Comparison of ENCODE assay signal across 16 cellular contexts in genomic region chr16:27310576-27311448, GRCh38. TPM values are rescaled to one million over a fixed set of nuclear protein-coding genes. Genes with fewer than 3 reads are reported as not detected.
DNase-seq lines count a peak whose midpoint lies in the region; ATAC-seq, FAIRE-seq and TF ChIP-seq lines count a peak whose summit lies in the region.
"Had no signal": no experiment of that assay in that cellular context is flagged by ENCODE, and none has a peak within 500 bp of the region (broad histone marks: within the 10 kb centered on the region; RNA-seq: fewer than 3 reads in every experiment).

No MANE protein-coding gene starts in this region.

- H3K27me3 Mint-ChIP-seq in astrocyte (ENCODE audit: low read depth, unreplicated experiment) (no peaks in the 10 kb centered on the region), naive B cell (no peaks in the 10 kb centered on the region)

- peak; percentile 22 for DNase-seq in cardiac septum (ENCODE audit: low spot score)
- no peak for DNase-seq in right atrium auricular region (ENCODE audit: low spot score)
- no peak for DNase-seq in astrocyte (ENCODE audit: low read depth)
- DNase-seq in naive B cell, result no peak
- peak; percentile 7 to 38 for DNase-seq in suprapubic skin (ENCODE audit: low spot score in 2 of 2)
- no peak for DNase-seq in trophoblast cell
- DNase-seq in stimulated activated naive CD8-positive, alpha-beta T cell treated with anti-CD3 and anti-CD28 coated beads, Interleukin-15, Interleukin-2, amounts not matched to agents 100 U/mL and 50 U/mL, for 24 hours, result no peak
- DNase-seq in kidney glomerular epithelial cell (lab: John Stamatoyannopoulos, UW), result no peak
- DNase-seq: KG1, NCI-H1417 treated with DMSO at 0.1 percent for 48 hours, NCI-H1930 had no signal

- TF ChIP-seq CTCF in right atrium auricular region (IDR thresholded peaks at IDR 0.05) (no peak), astrocyte (IDR thresholded peaks at IDR 0.05; ENCODE audit: insufficient read depth, low read depth, low read length) (no peak), suprapubic skin (IDR thresholded peaks at IDR 0.05) (no peak)

- no peak overlapping the region for H4K12ac ChIP-seq in trophoblast cell (ENCODE audit: low read depth, low read length)

- H4K20me1 ChIP-seq in astrocyte (ENCODE audit: insufficient read depth, low read length), result peaks cover 8% of the 10 kb centered on the region

- H3K4me3 Mint-ChIP-seq in astrocyte (ENCODE audit: unreplicated experiment) (no peak overlapping the region), naive B cell (peak overlapping the region in 4 of 8 donors; percentile 4 to 100 (median 43))
- H3K4me3 Mint-ChIP-seq: GM23338 had no signal

- H3K27ac ChIP-seq in right atrium auricular region, result no peak overlapping the region
- no peak overlapping the region for H3K27ac ChIP-seq in astrocyte (ENCODE audit: low read depth, low read length)
- H3K27ac ChIP-seq in suprapubic skin, result no peak overlapping the region
- no peak overlapping the region for H3K27ac ChIP-seq in trophoblast cell (ENCODE audit: low read depth, low read length)
- H3K27ac ChIP-seq: BLaER1 treated with 17β-estradiol and CSF1 and Interleukin-3, amounts not matched to agents 10 nM and 100 nM had no signal

- H3K4me3 ChIP-seq in right atrium auricular region, result no peak overlapping the region
- no peak overlapping the region for H3K4me3 ChIP-seq in astrocyte (ENCODE audit: insufficient read depth, low read depth, low read length)
- no peak overlapping the region for H3K4me3 ChIP-seq in suprapubic skin
- no peak overlapping the region for H3K4me3 ChIP-seq in trophoblast cell (ENCODE audit: low read depth, low read length)
- H3K4me3 ChIP-seq: BLaER1 treated with 17β-estradiol and CSF1 and Interleukin-3, amounts not matched to agents 10 nM and 100 nM; GM23338 had no signal

- H3K4me1 Mint-ChIP-seq in astrocyte (ENCODE audit: low read depth, unreplicated experiment) (peaks cover 6% of the 10 kb centered on the region), naive B cell (peaks cover 35 to 63% (median 60%) of the 10 kb centered on the region in 3 donors)

- H2AK5ac ChIP-seq in trophoblast cell (ENCODE audit: low read length), result no peak overlapping the region

- H3K9ac ChIP-seq in astrocyte (ENCODE audit: low read length), result no peak overlapping the region
- no peak overlapping the region for H3K9ac ChIP-seq in trophoblast cell (ENCODE audit: low read length)
- H3K9ac ChIP-seq: BLaER1 treated with 17β-estradiol and CSF1 and Interleukin-3, amounts not matched to agents 10 nM and 100 nM had no signal

- H4K8ac ChIP-seq in trophoblast cell (ENCODE audit: low read depth, low read length), result no peak overlapping the region

- H3K27me3 ChIP-seq in right atrium auricular region, result no peaks in the 10 kb centered on the region
- H3K27me3 ChIP-seq in astrocyte (ENCODE audit: insufficient read depth, low read length), result no peaks in the 10 kb centered on the region
- no peaks in the 10 kb centered on the region for H3K27me3 ChIP-seq in suprapubic skin
- no peaks in the 10 kb centered on the region for H3K27me3 ChIP-seq in trophoblast cell (ENCODE audit: insufficient read depth, low read length)

- H3K79me2 ChIP-seq in astrocyte (ENCODE audit: insufficient read depth, low read length), result peaks cover 20% of the 10 kb centered on the region
- H3K79me2 ChIP-seq in trophoblast cell (ENCODE audit: control insufficient read depth, insufficient read depth, low read length, poor library complexity), result peaks cover 8% of the 10 kb centered on the region

- TF ChIP-seq EP300 in suprapubic skin (IDR thresholded peaks at IDR 0.05), result no peak

- H3K79me1 ChIP-seq in trophoblast cell (ENCODE audit: low read length), result peaks cover 11% of the 10 kb centered on the region

- H3K18ac ChIP-seq in trophoblast cell (ENCODE audit: low read length), result no peak overlapping the region

- H3K36me3 ChIP-seq in right atrium auricular region, result no peaks in the 10 kb centered on the region
- no peaks in the 10 kb centered on the region for H3K36me3 ChIP-seq in astrocyte (ENCODE audit: insufficient read depth, low read length)
- no peaks in the 10 kb centered on the region for H3K36me3 ChIP-seq in suprapubic skin
- no peaks in the 10 kb centered on the region for H3K36me3 ChIP-seq in trophoblast cell (ENCODE audit: control insufficient read depth in 1 of 2, insufficient read depth in 2 of 2, low read length in 2 of 2)
- H3K36me3 ChIP-seq: BLaER1 treated with 17β-estradiol and CSF1 and Interleukin-3, amounts not matched to agents 10 nM and 100 nM had no signal

- H3K14ac ChIP-seq in trophoblast cell (ENCODE audit: low read length), result no peak overlapping the region

- intact Hi-C loops in cardiac septum (cut with DNase I), result loop anchor here (5.0 kb wide), 1 partner anchor 74 kb away; no protein-coding TSS in a partner anchor

- WGBS in suprapubic skin, result 80% methylated on average over 16 of the region's 16 CpGs
- WGBS in trophoblast cell (ENCODE audit: extremely low coverage, insufficient coverage, insufficient read length), result no CpG with 5 or more reads among the region's 16 CpGs

- H3K23ac ChIP-seq in trophoblast cell (ENCODE audit: low read length), result no peak overlapping the region

- H2BK12ac ChIP-seq in trophoblast cell (ENCODE audit: low read length), result no peak overlapping the region

- H2BK5ac ChIP-seq in trophoblast cell (ENCODE audit: low read depth, low read length, poor library complexity), result no peak overlapping the region

- no peak overlapping the region for H2BK120ac ChIP-seq in trophoblast cell (ENCODE audit: insufficient read depth, low read length, poor library complexity)

- no peak for TF ChIP-seq POLR2A in suprapubic skin (IDR thresholded peaks at IDR 0.05)

- H4K91ac ChIP-seq in trophoblast cell (ENCODE audit: low read depth, low read length), result no peak overlapping the region

- H3K27ac Mint-ChIP-seq in astrocyte (ENCODE audit: unreplicated experiment) (no peak overlapping the region), naive B cell (peak overlapping the region in 4 of 6 donors; percentile 22 to 80 (median 46))
- H3K27ac Mint-ChIP-seq: GM23338 had no signal

- FAIRE-seq in astrocyte (lab: Jason Lieb, UNC), result no peak
- FAIRE-seq: A204.1, GM12892 had no signal

- H3K36me3 Mint-ChIP-seq in astrocyte (ENCODE audit: low read depth, unreplicated experiment) (no peaks in the 10 kb centered on the region), naive B cell (peaks cover 7 to 20% of the 10 kb centered on the region in 2 donors)

- peaks cover 0 to 21% of the 10 kb centered on the region in 2 donors for H3K4me1 ChIP-seq in right atrium auricular region
- H3K4me1 ChIP-seq in astrocyte (ENCODE audit: insufficient read depth, low read length), result peaks cover 17% of the 10 kb centered on the region
- H3K4me1 ChIP-seq in suprapubic skin, result peaks cover 22% of the 10 kb centered on the region
- peaks cover 7 to 13% of the 10 kb centered on the region in 2 experiments for H3K4me1 ChIP-seq in trophoblast cell (ENCODE audit: control insufficient read depth in 1 of 2, insufficient read depth in 2 of 2, low read length in 2 of 2)

- H3K9me3 Mint-ChIP-seq in astrocyte (ENCODE audit: unreplicated experiment) (peaks cover 2% of the 10 kb centered on the region), naive B cell (peaks cover 0 to 9% (median 0%) of the 10 kb centered on the region in 7 donors)

- no peak overlapping the region for H2AFZ ChIP-seq in astrocyte (ENCODE audit: low read depth, low read length)
- H2AFZ ChIP-seq in trophoblast cell (ENCODE audit: insufficient read depth, low read length, poor library complexity), result no peak overlapping the region
- H2AFZ ChIP-seq: GM23338 had no signal

- no peak for ATAC-seq in naive B cell (ENCODE audit: low read depth in 2 of 2)
- ATAC-seq in stimulated activated naive CD8-positive, alpha-beta T cell treated with anti-CD3 and anti-CD28 coated beads, Interleukin-15, Interleukin-2, amounts not matched to agents 100 U/mL and 50 U/mL, for 24 hours, result no peak
- ATAC-seq: GM23338, HCT116 had no signal

- H3K9me3 ChIP-seq in right atrium auricular region, result no peaks in the 10 kb centered on the region
- no peaks in the 10 kb centered on the region for H3K9me3 ChIP-seq in astrocyte (ENCODE audit: insufficient read depth, low read depth, low read length)
- no peaks in the 10 kb centered on the region for H3K9me3 ChIP-seq in suprapubic skin
- no peaks in the 10 kb centered on the region for H3K9me3 ChIP-seq in trophoblast cell (ENCODE audit: insufficient read depth, low read depth, low read length)

- no peak overlapping the region for H3K4ac ChIP-seq in trophoblast cell (ENCODE audit: low read depth, low read length)

- H3K4me2 ChIP-seq in astrocyte (ENCODE audit: low read length), result peak overlapping the region; percentile 3
- H3K4me2 ChIP-seq in trophoblast cell (ENCODE audit: low read length), result no peak overlapping the region
- H3K4me2 ChIP-seq: GM23338 had no signal

RNA-seq across cellular contexts. Expression of gene IL4R, which starts 3.0 kb away (rescaled TPM):
- total RNA-seq in cardiac septum (22.0 TPM), right atrium auricular region (10 to 100 TPM; 11.9 to 35.5 TPM), astrocyte (17.5 and 17.6 TPM in 2 replicates), suprapubic skin (10 to 100 TPM; 27.2 to 32.8 (median 30.5) TPM)
- polyA plus RNA-seq in naive B cell (ENCODE audit: low read depth in 6 of 6), result 1,000 to 10,000 TPM in 1 of 6 donors, 100 to 1,000 TPM in 5; 355 to 1,202 (median 525) TPM
- polyA plus RNA-seq in trophoblast cell (2013), result 20.5 and 20.6 TPM in 2 replicates

RNA-seq across cellular contexts. Expression of gene NSMCE1, which starts 42.2 kb away (rescaled TPM):
- total RNA-seq in cardiac septum (27.2 TPM), right atrium auricular region (10 to 100 TPM; 24.0 to 35.8 TPM), astrocyte (12.1 and 13.9 TPM in 2 replicates), suprapubic skin (10 to 100 TPM; 23.0 to 32.2 (median 29.3) TPM)
- 100 to 1,000 TPM; 178 to 217 (median 195) TPM for polyA plus RNA-seq in naive B cell (ENCODE audit: low read depth in 6 of 6)
- polyA plus RNA-seq in trophoblast cell (2013), result 20.6 and 21.6 TPM in 2 replicates

Comparison
In these comparisons a context has a peak if more than half of its experiments do, and no peak if none do; other contexts are left out.
1. DNase-seq: peak in cardiac septum (single experiment) and suprapubic skin (2 of 2); none in right atrium auricular region (single experiment), astrocyte (single experiment), naive B cell (single experiment), trophoblast cell (0 of 2), stimulated activated naive CD8-positive, alpha-beta T cell treated with anti-CD3 and anti-CD28 coated beads, Interleukin-15, Interleukin-2, amounts not matched to agents 100 U/mL and 50 U/mL, for 24 hours (single experiment) and kidney glomerular epithelial cell (single experiment).